Comparison of ENCODE assay signal across 10 cellular contexts in the genomic region with DNA sequence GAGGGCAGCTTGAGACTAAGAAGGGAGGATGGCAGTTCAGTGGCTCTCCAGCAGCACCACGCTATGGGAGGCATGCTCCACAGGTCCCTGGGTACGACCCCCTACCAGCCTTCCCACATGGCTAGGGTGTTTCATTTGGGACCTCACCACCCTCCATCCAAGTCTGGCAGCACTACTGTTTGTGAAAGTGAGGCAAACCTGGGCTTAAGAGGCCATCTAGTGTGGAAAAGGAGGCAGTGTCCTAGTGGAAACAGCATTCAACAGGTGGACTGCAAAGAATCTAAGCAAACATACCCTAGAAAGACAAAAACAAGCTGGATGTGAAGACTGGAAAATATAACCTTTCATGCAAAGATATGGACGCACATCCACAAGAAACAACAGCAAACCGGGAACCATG. TPM values are rescaled to one million over a fixed set of nuclear protein-coding genes. Genes with fewer than 3 reads are reported as not detected.
A peak's percentile ranks its signal among the peaks of the same experiment; 100 is the strongest.
DNase-seq lines count a peak whose midpoint lies in the region; ATAC-seq and TF ChIP-seq lines count a peak whose summit lies in the region.
"Had no signal": no experiment of that assay in that cellular context is flagged by ENCODE, and none has a peak within 500 bp of the region (broad histone marks: within the 10 kb centered on the region; RNA-seq: fewer than 3 reads in every experiment).

No MANE protein-coding gene starts in this region.

- no peak for ATAC-seq in gastroesophageal sphincter

- no peaks in the 10 kb centered on the region for H3K4me1 ChIP-seq in gastroesophageal sphincter

- WGBS in gastroesophageal sphincter (ENCODE audit: low coverage in 1 of 2), 2 donors = 29 to 44% methylated on average over 2 to 3 of the region's 4 CpGs

- peaks cover 26% of the 10 kb centered on the region for H3K27me3 ChIP-seq in gastroesophageal sphincter

- H3K36me3 ChIP-seq in gastroesophageal sphincter = no peaks in the 10 kb centered on the region

- H3K4me3 ChIP-seq in gastroesophageal sphincter = no peak overlapping the region

- DNase-seq in SIG-M5 treated with dmso at 0.1 percent for 504 hours (lab: John Stamatoyannopoulos, UW; ENCODE audit: unreplicated experiment) (peak; percentile 23), SIG-M5 (lab: John Stamatoyannopoulos, UW) (no peak), RPMI7951 (ENCODE audit: low read depth) (peak; percentile 20), fibroblast of peridontal ligament (ENCODE audit: extremely low read depth) (peak; percentile 21), superior temporal gyrus (ENCODE audit: extremely low spot score) (peak; percentile 25), CD1c-positive myeloid dendritic cell (ENCODE audit: extremely low spot score) (no peak), MV-4-11 (lab: John Stamatoyannopoulos, UW) (no peak)
- DNase-seq: hippocampal formation, NCI-H226 had no signal

- no peak for TF ChIP-seq POLR2A in gastroesophageal sphincter (IDR thresholded peaks at IDR 0.05)

- no peak for TF ChIP-seq EP300 in gastroesophageal sphincter (IDR thresholded peaks at IDR 0.05)

- H3K27ac ChIP-seq in gastroesophageal sphincter = no peak overlapping the region

- peak in 1 of 4 experiments; percentile 32 for TF ChIP-seq CTCF in gastroesophageal sphincter (IDR thresholded peaks at IDR 0.05)

- H3K9me3 ChIP-seq in gastroesophageal sphincter = peaks cover 0 to 10% (median 0%) of the 10 kb centered on the region in 3 donors

RNA-seq across cellular contexts. Expression of gene C5orf47, which starts 4.8 kb away (rescaled TPM):
- not detected in 2 replicates for total RNA-seq in RPMI7951 (2014; rRNA removed; shearing (Covaris generic))
- not detected for total RNA-seq in gastroesophageal sphincter

Comparison
In these comparisons a context has a peak if more than half of its experiments do, and no peak if none do; other contexts are left out.
1. DNase-seq: peak in SIG-M5 treated with dmso at 0.1 percent for 504 hours (single experiment), RPMI7951 (single experiment), fibroblast of peridontal ligament (single experiment) and superior temporal gyrus (single experiment); none in SIG-M5 (single experiment), CD1c-positive myeloid dendritic cell (single experiment) and MV-4-11 (single experiment).